ENCODE assay signal across 12 cellular contexts in the genomic region with DNA sequence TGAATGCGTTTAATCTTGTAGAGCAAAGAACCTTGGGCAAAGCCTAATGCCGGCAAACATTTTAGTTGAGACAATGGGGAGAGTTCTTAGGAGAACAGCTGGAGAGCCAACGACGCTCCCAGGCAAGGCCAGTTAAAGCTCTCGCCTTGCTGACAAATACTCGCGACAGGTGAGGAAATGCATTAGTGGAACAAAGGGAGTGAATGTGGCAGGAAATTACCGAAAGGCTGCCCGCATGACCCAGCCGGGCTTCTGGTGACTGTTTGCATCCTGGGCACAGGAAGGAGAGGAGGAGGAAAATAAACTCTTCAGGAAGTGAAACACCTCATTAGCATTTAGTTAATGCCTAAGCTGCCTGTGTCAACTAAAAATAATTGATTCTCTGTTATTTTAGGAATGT.
DNase-seq lines count a peak whose midpoint lies in the region; ATAC-seq, FAIRE-seq and TF ChIP-seq lines count a peak whose summit lies in the region.
"Had no signal": no experiment of that assay in that cellular context is flagged by ENCODE, and none has a peak within 500 bp of the region (broad histone marks: within the 10 kb centered on the region; RNA-seq: fewer than 3 reads in every experiment).

No MANE protein-coding gene starts in this region.

- H3K4me2 ChIP-seq in astrocyte (ENCODE audit: low read length) = peak overlapping the region; percentile 63

- H3K9me3 ChIP-seq in astrocyte (ENCODE audit: insufficient read depth, low read depth, low read length) = no peaks in the 10 kb centered on the region

- H2AFZ ChIP-seq in astrocyte (ENCODE audit: low read depth, low read length) = peak overlapping the region; percentile 62

- TF ChIP-seq CTCF in astrocyte (IDR thresholded peaks at IDR 0.05; ENCODE audit: insufficient read depth, low read depth, low read length) = no peak

- H3K9me3 Mint-ChIP-seq in astrocyte (ENCODE audit: unreplicated experiment) = peaks cover 2% of the 10 kb centered on the region
- H3K9me3 Mint-ChIP-seq: T-helper 2 cell treated with Interferon-gamma antibody and Interleukin-4, amounts not matched to agents 5 μg/mL and 100 μg/mL, for 36 hours had no signal

- H3K9ac ChIP-seq in astrocyte (ENCODE audit: low read length) = no peak overlapping the region

- peaks cover 5% of the 10 kb centered on the region for H3K4me1 ChIP-seq in astrocyte (ENCODE audit: insufficient read depth, low read length)

- no peaks in the 10 kb centered on the region for H3K27me3 ChIP-seq in astrocyte (ENCODE audit: insufficient read depth, low read length)

- H4K20me1 ChIP-seq in astrocyte (ENCODE audit: insufficient read depth, low read length) = no peaks in the 10 kb centered on the region

- H3K27ac Mint-ChIP-seq in astrocyte (ENCODE audit: unreplicated experiment) = no peak overlapping the region
- H3K27ac Mint-ChIP-seq: T-helper 2 cell treated with Interferon-gamma antibody and Interleukin-4, amounts not matched to agents 5 μg/mL and 100 μg/mL, for 36 hours had no signal

- DNase-seq in Daoy (ENCODE audit: low read depth) (peak; percentile 18), NCI-H2081 (lab: John Stamatoyannopoulos, UW) (peak; percentile 54 to 84), astrocyte (ENCODE audit: low read depth) (no peak), lung microvascular endothelial cell (ENCODE audit: low read depth in 2 of 2) (peak; percentile 39 to 56), epidermal melanocyte (ENCODE audit: insufficient read length, low spot score) (no peak), cerebellar cortex (ENCODE audit: low spot score) (no peak)
- DNase-seq: CD8-positive, alpha-beta memory T cell; foreskin fibroblast had no signal

- H3K79me2 ChIP-seq in astrocyte (ENCODE audit: insufficient read depth, low read length) = no peaks in the 10 kb centered on the region

- H3K36me3 Mint-ChIP-seq in astrocyte (ENCODE audit: low read depth, unreplicated experiment) = peaks cover 2% of the 10 kb centered on the region

- H3K4me3 Mint-ChIP-seq in astrocyte (ENCODE audit: unreplicated experiment) = no peak overlapping the region
- H3K4me3 Mint-ChIP-seq: T-helper 2 cell treated with Interferon-gamma antibody and Interleukin-4, amounts not matched to agents 5 μg/mL and 100 μg/mL, for 36 hours had no signal

- no peak for ATAC-seq in GM19395 (IDR thresholded peaks at IDR 0.05; ENCODE audit: unreplicated experiment)
- ATAC-seq in GM18870 (IDR thresholded peaks at IDR 0.05; ENCODE audit: unreplicated experiment) = no peak
- ATAC-seq: K562 had no signal

- H3K4me1 Mint-ChIP-seq in astrocyte (ENCODE audit: low read depth, unreplicated experiment) = peaks cover 5% of the 10 kb centered on the region

- H3K36me3 ChIP-seq in astrocyte (ENCODE audit: insufficient read depth, low read length) = no peaks in the 10 kb centered on the region

- H3K27ac ChIP-seq in astrocyte (ENCODE audit: low read depth, low read length) = no peak overlapping the region

- no peak overlapping the region for H3K4me3 ChIP-seq in astrocyte (ENCODE audit: insufficient read depth, low read depth, low read length)
- H3K4me3 ChIP-seq: K562 had no signal

- FAIRE-seq in astrocyte (lab: Jason Lieb, UNC) = no peak
- FAIRE-seq: K562 had no signal

- H3K27me3 Mint-ChIP-seq in astrocyte (ENCODE audit: low read depth, unreplicated experiment) = peaks cover 8% of the 10 kb centered on the region

Comparison
In these comparisons a context has a peak if more than half of its experiments do, and no peak if none do; other contexts are left out.
1. DNase-seq: peak in Daoy (single experiment), NCI-H2081 (2 of 2) and lung microvascular endothelial cell (2 of 2); none in astrocyte (single experiment), epidermal melanocyte (single experiment) and cerebellar cortex (single experiment).